Comparison of ENCODE assay signal across 28 cellular contexts in genomic region chr3:44398853-44399252, GRCh38.
"Had no signal": no experiment of that assay in that cellular context is flagged by ENCODE, and none has a peak within 500 bp of the region (broad histone marks: within the 10 kb centered on the region; RNA-seq: fewer than 3 reads in every experiment).

No MANE protein-coding gene starts in this region.

- H3K4me1 ChIP-seq: stomach, suprapubic skin, testis, thyroid gland, tibial artery, tibial nerve, transverse colon, upper lobe of left lung, upper lobe of right lung, uterus, vagina had no signal

- H3K4me1 Mint-ChIP-seq: stimulated activated effector memory CD8-positive, alpha-beta T cell treated with anti-CD3 and anti-CD28 coated beads, Interleukin-12 subunit alpha, Interleukin-12 subunit beta, amount 100 ng/mL, for 72 hours; stimulated activated memory B cell treated with anti-CD40 and anti-IgM and Interleukin-4, amounts not matched to agents 10 μg/mL and 1 μg/mL and 100 μg/mL, for 72 hours; stimulated activated naive B cell treated with anti-CD40 and anti-IgM and Interleukin-4, amounts not matched to agents 10 μg/mL and 1 μg/mL and 100 μg/mL, for 72 hours; stimulated activated naive CD8-positive, alpha-beta T cell treated with anti-CD3 and anti-CD28 coated beads, Interleukin-15, amount 100 ng/mL, for 72 hours had no signal

- FAIRE-seq: urothelium cell line had no signal

- H3K4me3 Mint-ChIP-seq: stimulated activated effector memory CD8-positive, alpha-beta T cell treated with anti-CD3 and anti-CD28 coated beads, Interleukin-12 subunit alpha, Interleukin-12 subunit beta, amount 100 ng/mL, for 72 hours; stimulated activated memory B cell treated with anti-CD40 and anti-IgM and Interleukin-4, amounts not matched to agents 10 μg/mL and 1 μg/mL and 100 μg/mL, for 72 hours; stimulated activated naive B cell treated with anti-CD40 and anti-IgM and Interleukin-4, amounts not matched to agents 10 μg/mL and 1 μg/mL and 100 μg/mL, for 72 hours; stimulated activated naive CD8-positive, alpha-beta T cell treated with anti-CD3 and anti-CD28 coated beads, Interleukin-15, amount 100 ng/mL, for 72 hours; stimulated activated naive CD8-positive, alpha-beta T cell treated with anti-CD3 and anti-CD28 coated beads, Interleukin-15, Interleukin-2, amounts not matched to agents 100 ng/mL and 50 ng/mL, for 24 hours; type B pancreatic cell had no signal

- H3K36me3 ChIP-seq: uterus had no signal

- H3K9me3 ChIP-seq: stomach, suprapubic skin, testis, thoracic aorta, thyroid gland, tibial artery, tibial nerve, transverse colon, upper lobe of left lung, upper lobe of right lung, uterus, vagina had no signal

- ATAC-seq: stimulated activated effector memory CD8-positive, alpha-beta T cell treated with anti-CD3 and anti-CD28 coated beads, Interleukin-12 subunit alpha, Interleukin-12 subunit beta, amount 100 ng/mL, for 72 hours; stimulated activated memory B cell treated with anti-CD40 and anti-IgM and Interleukin-4, amounts not matched to agents 10 μg/mL and 1 μg/mL and 100 μg/mL, for 72 hours; stimulated activated naive B cell treated with anti-CD40 and anti-IgM and Interleukin-4, amounts not matched to agents 10 μg/mL and 1 μg/mL and 100 μg/mL, for 72 hours; stimulated activated naive CD8-positive, alpha-beta T cell treated with anti-CD3 and anti-CD28 coated beads, Interleukin-15, amount 100 ng/mL, for 72 hours; stimulated activated naive CD8-positive, alpha-beta T cell treated with anti-CD3 and anti-CD28 coated beads, Interleukin-15, Interleukin-2, amounts not matched to agents 100 U/mL and 50 U/mL, for 24 hours; upper lobe of right lung had no signal

- H3K4me3 ChIP-seq: stomach, suprapubic skin, testis, thoracic aorta, thyroid gland, tibial artery, tibial nerve, transverse colon, upper lobe of left lung, upper lobe of right lung, uterus, vagina had no signal

- H3K27me3 ChIP-seq: stomach, suprapubic skin, testis, thyroid gland, tibial artery, tibial nerve, transverse colon, upper lobe of left lung, upper lobe of right lung, uterus, vagina had no signal

- H3K9me3 Mint-ChIP-seq: stimulated activated effector memory CD8-positive, alpha-beta T cell treated with anti-CD3 and anti-CD28 coated beads, Interleukin-12 subunit alpha, Interleukin-12 subunit beta, amount 100 ng/mL, for 72 hours; stimulated activated memory B cell treated with anti-CD40 and anti-IgM and Interleukin-4, amounts not matched to agents 10 μg/mL and 1 μg/mL and 100 μg/mL, for 72 hours; stimulated activated naive B cell treated with anti-CD40 and anti-IgM and Interleukin-4, amounts not matched to agents 10 μg/mL and 1 μg/mL and 100 μg/mL, for 72 hours; stimulated activated naive CD8-positive, alpha-beta T cell treated with anti-CD3 and anti-CD28 coated beads, Interleukin-15, amount 100 ng/mL, for 72 hours; stimulated activated naive CD8-positive, alpha-beta T cell treated with anti-CD3 and anti-CD28 coated beads, Interleukin-15, Interleukin-2, amounts not matched to agents 100 ng/mL and 50 ng/mL, for 24 hours; type B pancreatic cell had no signal

- H3K27me3 Mint-ChIP-seq: stimulated activated memory B cell treated with anti-CD40 and anti-IgM and Interleukin-4, amounts not matched to agents 10 μg/mL and 1 μg/mL and 100 μg/mL, for 72 hours; stimulated activated naive B cell treated with anti-CD40 and anti-IgM and Interleukin-4, amounts not matched to agents 10 μg/mL and 1 μg/mL and 100 μg/mL, for 72 hours; stimulated activated naive CD8-positive, alpha-beta T cell treated with anti-CD3 and anti-CD28 coated beads, Interleukin-15, amount 100 ng/mL, for 72 hours; stimulated activated naive CD8-positive, alpha-beta T cell treated with anti-CD3 and anti-CD28 coated beads, Interleukin-15, Interleukin-2, amounts not matched to agents 100 ng/mL and 50 ng/mL, for 24 hours; type B pancreatic cell had no signal

- H3K27ac Mint-ChIP-seq: stimulated activated effector memory CD8-positive, alpha-beta T cell treated with anti-CD3 and anti-CD28 coated beads, Interleukin-12 subunit alpha, Interleukin-12 subunit beta, amount 100 ng/mL, for 72 hours; stimulated activated memory B cell treated with anti-CD40 and anti-IgM and Interleukin-4, amounts not matched to agents 10 μg/mL and 1 μg/mL and 100 μg/mL, for 72 hours; stimulated activated naive B cell treated with anti-CD40 and anti-IgM and Interleukin-4, amounts not matched to agents 10 μg/mL and 1 μg/mL and 100 μg/mL, for 72 hours; stimulated activated naive CD8-positive, alpha-beta T cell treated with anti-CD3 and anti-CD28 coated beads, Interleukin-15, Interleukin-2, amounts not matched to agents 100 ng/mL and 50 ng/mL, for 24 hours; type B pancreatic cell had no signal

- DNase-seq: stimulated activated CD4-positive, alpha-beta T cell treated with anti-CD3 and anti-CD28 coated beads, Interleukin-2, amount 100 ng/mL, for 48 hours; stimulated activated CD4-positive, alpha-beta T cell treated with anti-CD3 and anti-CD28 coated beads, Interleukin-4, amount 100 ng/mL, for 1 hour; stimulated activated CD4-positive, alpha-beta T cell treated with anti-CD3 and anti-CD28 coated beads, Interleukin-4, amount 100 ng/mL, for 24 hours; stimulated activated CD4-positive, alpha-beta T cell treated with anti-CD3 and anti-CD28 coated beads, Interleukin-4, amount 100 ng/mL, for 4 hours; stimulated activated CD8-positive, alpha-beta memory T cell treated with anti-CD3 and anti-CD28 coated beads, Interleukin-4, amount 100 ng/mL, for 48 hours; stimulated activated naive B cell treated with anti-CD40 and anti-IgM and Interleukin-4, amounts not matched to agents 10 μg/mL and 1 μg/mL and 100 μg/mL, for 72 hours; stimulated activated naive CD4-positive, alpha-beta T cell; stimulated activated naive CD4-positive, alpha-beta T cell treated with Interleukin-2 at 50 U/mL for 16 hours; stimulated activated naive CD8-positive, alpha-beta T cell treated with anti-CD3 and anti-CD28 coated beads, Interleukin-15, amount 100 ng/mL, for 72 hours; stimulated activated naive CD8-positive, alpha-beta T cell treated with anti-CD3 and anti-CD28 coated beads, Interleukin-15, Interleukin-2, amounts not matched to agents 100 U/mL and 50 U/mL, for 24 hours; stomach; substantia nigra; testis; thyroid gland; tibial artery; transverse colon; upper lobe of left lung; upper lobe of right lung; uterus had no signal

- H3K27ac ChIP-seq: stomach, suprapubic skin, testis, thoracic aorta, thyroid gland, tibial artery, tibial nerve, transverse colon, upper lobe of left lung, upper lobe of right lung, uterus, vagina had no signal
